In the genomic region with DNA sequence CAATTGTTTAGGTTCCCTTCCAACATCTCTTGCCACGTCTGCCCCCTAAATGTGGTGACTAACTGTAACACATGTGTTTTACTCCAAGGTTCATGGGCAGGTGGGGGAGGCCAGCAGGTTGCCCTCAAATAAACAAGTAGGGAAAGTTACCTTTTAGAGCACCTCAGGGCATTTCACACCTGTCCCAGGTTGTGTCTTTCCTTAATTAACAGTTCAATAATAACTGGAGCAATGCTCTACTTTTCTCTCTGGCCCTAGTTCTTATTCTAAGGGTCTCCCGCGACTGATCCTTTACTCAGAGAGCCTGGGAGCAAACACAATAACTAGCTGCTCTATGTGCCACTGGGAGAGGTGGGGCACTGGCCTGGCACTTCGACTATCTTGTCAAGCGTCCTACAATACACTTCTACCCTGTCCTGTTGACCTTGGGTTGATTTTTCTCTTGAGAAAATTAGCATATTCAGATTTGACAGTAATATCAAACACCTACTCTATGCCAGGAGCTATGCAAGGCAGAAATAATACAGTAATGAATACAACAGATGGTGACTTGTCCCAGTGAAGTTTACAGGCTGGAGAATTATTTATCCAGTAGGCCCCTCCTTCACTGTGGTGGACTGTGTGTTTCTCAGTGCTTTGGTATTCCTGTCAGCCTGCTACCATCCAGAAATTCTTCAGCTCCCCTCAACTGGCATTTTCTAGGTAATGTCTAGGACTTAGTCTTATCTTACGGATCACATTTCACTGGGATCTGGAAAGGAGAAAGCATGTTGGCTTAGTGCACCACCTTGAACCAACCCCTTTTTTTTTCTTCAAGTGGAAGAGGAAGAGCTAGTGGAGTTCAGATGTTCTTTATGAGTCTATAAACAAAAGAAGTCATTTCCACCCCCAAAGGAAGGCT, we compare ENCODE assay signal across 1 cellular context.
TF ChIP-seq lines count a peak whose summit lies in the region.

No MANE protein-coding gene starts in this region.

TF ChIP-seq in HepG2, 621 proteins besides CTCF, POLR2A, EP300 and RAD21 (continued from another document):
- TF ChIP-seq BCL6 (CRISPR knock-in tag; IDR thresholded peaks at IDR 0.05) (no peak), ESRRA (CRISPR knock-in tag; IDR thresholded peaks at IDR 0.05; ENCODE audit: low read depth) (no peak), CSRNP2 (CRISPR knock-in tag; conservative IDR thresholded peaks at IDR 0.05; ENCODE audit: low read depth) (no peak), ZNF567 (CRISPR knock-in tag; IDR thresholded peaks at IDR 0.05; ENCODE audit: borderline replicate concordance) (no peak), TMF1 (CRISPR knock-in tag; IDR thresholded peaks at IDR 0.05; ENCODE audit: low read depth) (no peak), SNAPC4 (CRISPR knock-in tag; IDR thresholded peaks at IDR 0.05) (no peak), ZNF530 (CRISPR knock-in tag; IDR thresholded peaks at IDR 0.05; ENCODE audit: low read depth) (no peak), SKI (IDR thresholded peaks at IDR 0.05; ENCODE audit: partially characterized antibody) (no peak), MTA1 (CRISPR knock-in tag; IDR thresholded peaks at IDR 0.05; ENCODE audit: borderline replicate concordance) (no peak), ZNF552 (CRISPR knock-in tag; IDR thresholded peaks at IDR 0.05; ENCODE audit: borderline replicate concordance) (no peak)
- TF ChIP-seq, protein P1, sequence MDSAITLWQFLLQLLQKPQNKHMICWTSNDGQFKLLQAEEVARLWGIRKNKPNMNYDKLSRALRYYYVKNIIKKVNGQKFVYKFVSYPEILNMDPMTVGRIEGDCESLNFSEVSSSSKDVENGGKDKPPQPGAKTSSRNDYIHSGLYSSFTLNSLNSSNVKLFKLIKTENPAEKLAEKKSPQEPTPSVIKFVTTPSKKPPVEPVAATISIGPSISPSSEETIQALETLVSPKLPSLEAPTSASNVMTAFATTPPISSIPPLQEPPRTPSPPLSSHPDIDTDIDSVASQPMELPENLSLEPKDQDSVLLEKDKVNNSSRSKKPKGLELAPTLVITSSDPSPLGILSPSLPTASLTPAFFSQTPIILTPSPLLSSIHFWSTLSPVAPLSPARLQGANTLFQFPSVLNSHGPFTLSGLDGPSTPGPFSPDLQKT (CRISPR knock-in tag; IDR thresholded peaks at IDR 0.05; ENCODE audit: borderline replicate concordance): no peak
- TF ChIP-seq, protein P2, sequence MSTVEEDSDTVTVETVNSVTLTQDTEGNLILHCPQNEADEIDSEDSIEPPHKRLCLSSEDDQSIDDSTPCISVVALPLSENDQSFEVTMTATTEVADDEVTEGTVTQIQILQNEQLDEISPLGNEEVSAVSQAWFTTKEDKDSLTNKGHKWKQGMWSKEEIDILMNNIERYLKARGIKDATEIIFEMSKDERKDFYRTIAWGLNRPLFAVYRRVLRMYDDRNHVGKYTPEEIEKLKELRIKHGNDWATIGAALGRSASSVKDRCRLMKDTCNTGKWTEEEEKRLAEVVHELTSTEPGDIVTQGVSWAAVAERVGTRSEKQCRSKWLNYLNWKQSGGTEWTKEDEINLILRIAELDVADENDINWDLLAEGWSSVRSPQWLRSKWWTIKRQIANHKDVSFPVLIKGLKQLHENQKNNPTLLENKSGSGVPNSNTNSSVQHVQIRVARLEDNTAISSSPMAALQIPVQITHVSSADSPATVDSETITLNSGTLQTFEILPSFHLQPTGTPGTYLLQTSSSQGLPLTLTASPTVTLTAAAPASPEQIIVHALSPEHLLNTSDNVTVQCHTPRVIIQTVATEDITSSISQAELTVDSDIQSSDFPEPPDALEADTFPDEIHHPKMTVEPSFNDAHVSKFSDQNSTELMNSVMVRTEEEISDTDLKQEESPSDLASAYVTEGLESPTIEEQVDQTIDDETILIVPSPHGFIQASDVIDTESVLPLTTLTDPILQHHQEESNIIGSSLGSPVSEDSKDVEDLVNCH (CRISPR knock-in tag; IDR thresholded peaks at IDR 0.05): no peak
